ENCODE assay signal across 14 cellular contexts in genomic region chr15:65857718-65858402, GRCh38. TPM values are rescaled to one million over a fixed set of nuclear protein-coding genes. Genes with fewer than 3 reads are reported as not detected.
DNase-seq lines count a peak whose midpoint lies in the region; ATAC-seq and TF ChIP-seq lines count a peak whose summit lies in the region.
"Had no signal": no experiment of that assay in that cellular context is flagged by ENCODE, and none has a peak within 500 bp of the region (broad histone marks: within the 10 kb centered on the region; RNA-seq: fewer than 3 reads in every experiment).

No MANE protein-coding gene starts in this region.

- H3K27me3 Mint-ChIP-seq in endodermal cell (ENCODE audit: insufficient read depth), result no peaks in the 10 kb centered on the region

- ATAC-seq in GM18861 (IDR thresholded peaks at IDR 0.05; ENCODE audit: unreplicated experiment), result no peak
- ATAC-seq: mucosa of descending colon had no signal

- H3K9me3 ChIP-seq in endodermal cell (ENCODE audit: control insufficient read depth, low read length), result no peaks in the 10 kb centered on the region
- H3K9me3 ChIP-seq: mucosa of descending colon had no signal

- DNase-seq in DMS53 (lab: John Stamatoyannopoulos, UW), result peak; percentile 27
- no peak for DNase-seq in DMS53 treated with DMSO at 0.1 percent for 48 hours (lab: John Stamatoyannopoulos, UW; ENCODE audit: unreplicated experiment)
- peak; percentile 14 for DNase-seq in LHCN-M2 (ENCODE audit: low read depth)
- DNase-seq in endodermal cell, result peak; percentile 49
- peak; percentile 19 for DNase-seq in retina
- DNase-seq in NCI-H510A treated with DMSO at 0.1 percent for 48 hours (lab: John Stamatoyannopoulos, UW), result no peak
- DNase-seq in kidney glomerular epithelial cell (lab: John Stamatoyannopoulos, UW), result no peak
- DNase-seq: activated CD4-positive, CD25-positive, alpha-beta regulatory T cell treated with anti-CD3 and anti-CD28 coated beads, Interleukin-2, amount 50 U/mL, for 72 hours; GDM1; kidney; mucosa of descending colon; NCI-H2029 treated with DMSO at 0.1 percent for 48 hours; stimulated activated CD4-positive, alpha-beta T cell treated with anti-CD3 and anti-CD28 coated beads, Interleukin-12 subunit alpha, Interleukin-12 subunit beta, amount 100 ng/mL, for 4 hours had no signal

- no peak for TF ChIP-seq CTCF in endodermal cell (conservative IDR thresholded peaks at IDR 0.05)

- no peaks in the 10 kb centered on the region for H3K36me3 ChIP-seq in endodermal cell (ENCODE audit: control insufficient read depth, insufficient read depth, low read length)

- no peaks in the 10 kb centered on the region for H3K36me3 Mint-ChIP-seq in endodermal cell (ENCODE audit: low read depth)

- no peaks in the 10 kb centered on the region for H3K4me1 ChIP-seq in endodermal cell (ENCODE audit: control insufficient read depth, insufficient read depth, low read length)

- no peak overlapping the region for H3K27ac ChIP-seq in endodermal cell (ENCODE audit: low read depth, low read length)

- no peak overlapping the region for H3K27ac Mint-ChIP-seq in endodermal cell

- H3K4me3 Mint-ChIP-seq in endodermal cell, result no peak overlapping the region

- no peak overlapping the region for H3K4me3 ChIP-seq in endodermal cell (ENCODE audit: low read length)
- H3K4me3 ChIP-seq: mucosa of descending colon had no signal

- H3K9me3 Mint-ChIP-seq in endodermal cell, result no peaks in the 10 kb centered on the region

- 81 to 93% methylated on average over 4 to 5 of the region's 5 CpGs for WGBS in endodermal cell (ENCODE audit: insufficient coverage in 1 of 2, insufficient read length in 1 of 2), 2 experiments

- H3K4me1 Mint-ChIP-seq in endodermal cell, result peaks cover 16% of the 10 kb centered on the region

- no peak overlapping the region for H3K9ac ChIP-seq in endodermal cell (ENCODE audit: extremely low read depth, low read length, poor library complexity, severe bottlenecking)

- H3K27me3 ChIP-seq in endodermal cell (ENCODE audit: control insufficient read depth, insufficient read depth, low read length, poor library complexity, severe bottlenecking), result no peaks in the 10 kb centered on the region

RNA-seq across cellular contexts. Expression of gene RAB11A, which starts 11.4 kb away (rescaled TPM):
- total RNA-seq in LHCN-M2 (2014; rRNA removed) (219 and 243 TPM in 2 replicates), endodermal cell (100 to 1,000 TPM; 233 to 295 TPM)
- polyA plus RNA-seq in LHCN-M2 (2012), result 193 TPM
- polyA plus RNA-seq in endodermal cell (2013, experiment 1 of 2), result 249 TPM
- 228 TPM for polyA plus RNA-seq in endodermal cell (2013, experiment 2 of 2)

Comparison
In these comparisons a context has a peak if more than half of its experiments do, and no peak if none do; other contexts are left out.
1. DNase-seq: peak in DMS53 (single experiment), LHCN-M2 (single experiment), endodermal cell (single experiment) and retina (single experiment); none in DMS53 treated with DMSO at 0.1 percent for 48 hours (single experiment), NCI-H510A treated with DMSO at 0.1 percent for 48 hours (single experiment) and kidney glomerular epithelial cell (single experiment).